Comparison of ENCODE assay signal across 3 cellular contexts in genomic region chr5:41205475-41205874, GRCh38. TPM values are rescaled to one million over a fixed set of nuclear protein-coding genes. Genes with fewer than 3 reads are reported as not detected.
"Had no signal": no experiment of that assay in that cellular context is flagged by ENCODE, and none has a peak within 500 bp of the region (broad histone marks: within the 10 kb centered on the region; RNA-seq: fewer than 3 reads in every experiment).

No MANE protein-coding gene starts in this region.

RNA-seq across cellular contexts. Expression of gene C6, which starts 7.9 kb away (rescaled TPM):
- total RNA-seq: LHCN-M2, MCF 10A, NCI-H460 had no signal
